29 cellular contexts compared by ENCODE assay signal in the genomic region with DNA sequence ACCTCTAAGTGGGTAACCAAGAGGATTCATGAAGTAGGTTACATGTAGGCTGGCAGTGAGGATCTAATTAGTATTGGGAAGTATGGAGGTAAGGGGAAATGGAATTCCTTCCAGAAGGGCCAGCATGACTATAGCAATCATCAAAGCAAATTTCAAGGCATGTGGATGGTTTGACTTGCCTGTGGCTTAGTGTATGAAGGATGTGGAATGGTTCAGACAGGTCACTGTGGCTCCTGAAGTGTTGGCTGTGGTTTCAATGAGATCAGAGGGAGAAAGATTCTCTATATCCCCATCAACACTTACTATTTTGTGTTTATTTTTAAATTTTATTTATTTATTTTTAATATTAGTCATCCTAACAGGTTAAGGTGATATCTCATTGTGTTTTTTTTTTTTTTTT.
"Had no signal": no experiment of that assay in that cellular context is flagged by ENCODE, and none has a peak within 500 bp of the region (broad histone marks: within the 10 kb centered on the region; RNA-seq: fewer than 3 reads in every experiment).

No MANE protein-coding gene starts in this region.

- ATAC-seq: activated T-cell treated with anti-CD3 and anti-CD28 coated beads, Interleukin-2, amount 50 U/mL, for 72 hours; esophagus mucosa; foreskin keratinocyte; gastrocnemius medialis; heart right ventricle; WTC11 had no signal

- H3K4me1 ChIP-seq: breast epithelium, foreskin keratinocyte, gastrocnemius medialis had no signal

- H3K9me3 ChIP-seq: gastrocnemius medialis had no signal

- H3K36me3 ChIP-seq: breast epithelium, cardiac muscle cell, gastrocnemius medialis, heart right ventricle had no signal

- H3K27me3 ChIP-seq: breast epithelium, cardiac muscle cell, dorsolateral prefrontal cortex, gastrocnemius medialis, heart right ventricle had no signal

- H3K4me3 ChIP-seq: breast epithelium, cardiac muscle cell, coronary artery, dorsolateral prefrontal cortex, gastrocnemius medialis, heart right ventricle had no signal

- DNase-seq: activated CD4-positive, alpha-beta memory T cell treated with anti-CD3 and anti-CD28 coated beads, Interleukin-2, amount 10 ng/mL, durations not matched to agents 7 days and 5 days; activated CD4-positive, alpha-beta T cell treated with anti-CD3 and anti-CD28 coated beads for 1 hour; activated CD4-positive, alpha-beta T cell treated with anti-CD3 and anti-CD28 coated beads for 4 hours; activated CD4-positive, alpha-beta T cell treated with anti-CD3 and anti-CD28 coated beads, Interleukin-2, amount 10 ng/mL, durations not matched to agents 7 days and 5 days; activated CD4-positive, alpha-beta T cell treated with anti-CD3 and anti-CD28 coated beads, Interleukin-2, amount 50 U/mL, for 4 hours; activated CD8-positive, alpha-beta memory T cell treated with anti-CD3 and anti-CD28 coated beads, Interleukin-2, amount 50 U/mL, for 48 hours; activated gamma-delta T cell treated with Interleukin-2 at 50 U/mL for 16 hours; activated naive CD4-positive, alpha-beta T cell treated with anti-CD3 and anti-CD28 coated beads, Interleukin-2, amount 50 U/mL, for 16 hours; activated naive CD4-positive, alpha-beta T cell treated with Interleukin-2 at 50 U/mL for 16 hours; activated T-cell treated with anti-CD3 and anti-CD28 coated beads for 4 hours; activated T-cell treated with anti-CD3 and anti-CD28 coated beads, Interleukin-2, amount 50 U/mL, for 24 hours; activated T-cell treated with anti-CD3 and anti-CD28 coated beads, Interleukin-2, amount 50 U/mL, for 72 hours; amniotic stem cell; central memory CD4-positive, alpha-beta T cell; cerebellar nuclear complex; dorsolateral prefrontal cortex; effector memory CD4-positive, alpha-beta T cell; endodermal cell; foreskin keratinocyte; gastrocnemius medialis; glutamatergic neuron; heart right ventricle; T-helper 2 cell had no signal

- H3K27ac ChIP-seq: breast epithelium, cardiac muscle cell, coronary artery, dorsolateral prefrontal cortex, foreskin keratinocyte, gastrocnemius medialis, heart right ventricle, VCaP had no signal
